ENCODE assay signal across 17 cellular contexts in genomic region chr9:15218994-15219393, GRCh38.
A peak's percentile ranks its signal among the peaks of the same experiment; 100 is the strongest.
DNase-seq lines count a peak whose midpoint lies in the region; ATAC-seq and TF ChIP-seq lines count a peak whose summit lies in the region.
"Had no signal": no experiment of that assay in that cellular context is flagged by ENCODE, and none has a peak within 500 bp of the region (broad histone marks: within the 10 kb centered on the region; RNA-seq: fewer than 3 reads in every experiment).

No MANE protein-coding gene starts in this region.

- H3K36me3 Mint-ChIP-seq in T-helper 17 cell (ENCODE audit: low read depth): peaks cover 5% of the 10 kb centered on the region
- peaks cover 32% of the 10 kb centered on the region for H3K36me3 Mint-ChIP-seq in osteocyte (ENCODE audit: unreplicated experiment)

- peaks cover 16% of the 10 kb centered on the region for H3K4me1 Mint-ChIP-seq in T-helper 17 cell
- H3K4me1 Mint-ChIP-seq in osteocyte (ENCODE audit: unreplicated experiment): peaks cover 1% of the 10 kb centered on the region

- no peaks in the 10 kb centered on the region for H3K9me3 ChIP-seq in T-helper 17 cell (ENCODE audit: control insufficient read depth, low read length, poor library complexity, severe bottlenecking)
- H3K9me3 ChIP-seq: A549, BLaER1 had no signal

- DNase-seq in T-helper 17 cell: no peak
- peak; percentile 12 for DNase-seq in kidney glomerular epithelial cell (lab: John Stamatoyannopoulos, UW)
- no peak for DNase-seq in osteocyte (ENCODE audit: extremely low spot score, unreplicated experiment)
- no peak for DNase-seq in SIG-M5 treated with dmso at 0.1 percent for 504 hours (lab: John Stamatoyannopoulos, UW; ENCODE audit: unreplicated experiment)
- no peak for DNase-seq in DMS79 (lab: John Stamatoyannopoulos, UW)
- DNase-seq: CD8-positive, alpha-beta memory T cell; COR-L47; DMS 273 treated with DMSO at 0.1 percent for 48 hours; DMS53; HCEC 1CT; IMR-90 had no signal

- H3K27me3 Mint-ChIP-seq in T-helper 17 cell (no peaks in the 10 kb centered on the region), osteocyte (ENCODE audit: unreplicated experiment) (no peaks in the 10 kb centered on the region)
- H3K27me3 Mint-ChIP-seq: CD8-positive, alpha-beta memory T cell had no signal

- no peak for TF ChIP-seq CTCF in osteocyte (IDR thresholded peaks at IDR 0.05)

- ATAC-seq in T-helper 17 cell (no peak), HG02759 (IDR thresholded peaks at IDR 0.05; ENCODE audit: unreplicated experiment) (no peak)
- ATAC-seq: A549, GM23338, K562 had no signal

- H3K27ac Mint-ChIP-seq in T-helper 17 cell (peak overlapping the region; percentile 41), osteocyte (ENCODE audit: unreplicated experiment) (peak overlapping the region; percentile 34)
- H3K27ac Mint-ChIP-seq: CD14-positive monocyte, GM23338 had no signal

- H3K4me3 Mint-ChIP-seq in T-helper 17 cell (no peak overlapping the region), osteocyte (ENCODE audit: unreplicated experiment) (no peak overlapping the region)
- H3K4me3 Mint-ChIP-seq: CD14-positive monocyte; CD8-positive, alpha-beta memory T cell; GM23338 had no signal

- H3K9me3 Mint-ChIP-seq in osteocyte (ENCODE audit: unreplicated experiment): no peaks in the 10 kb centered on the region
- H3K9me3 Mint-ChIP-seq: CD14-positive monocyte; CD8-positive, alpha-beta memory T cell; GM23338 had no signal
